In genomic region chr19:48628486-48629296, GRCh38 we compare ENCODE assay signal across 16 cellular contexts. TPM values are rescaled to one million over a fixed set of nuclear protein-coding genes. Genes with fewer than 3 reads are reported as not detected.
DNase-seq lines count a peak whose midpoint lies in the region; ATAC-seq, FAIRE-seq and TF ChIP-seq lines count a peak whose summit lies in the region.
"Had no signal": no experiment of that assay in that cellular context is flagged by ENCODE, and none has a peak within 500 bp of the region (broad histone marks: within the 10 kb centered on the region; RNA-seq: fewer than 3 reads in every experiment).

No MANE protein-coding gene starts in this region.

- no peak for TF ChIP-seq EP300 in HepG2 (IDR thresholded peaks at IDR 0.05; ENCODE audit: low read depth in 2 of 2, low read length in 2 of 2)
- no peak for TF ChIP-seq EP300 in HepG2 (CRISPR knock-in tag; IDR thresholded peaks at IDR 0.05; ENCODE audit: borderline replicate concordance)

- no TSS peak for BruUV-seq in HepG2 (replicated peaks; lab: Mats Ljungman, UMichigan)

- FAIRE-seq in HepG2 (lab: Jason Lieb, UNC), result no peak
- FAIRE-seq: A549, frontal cortex had no signal

- no peak overlapping the region for H2AFZ ChIP-seq in HepG2 (ENCODE audit: low read length)

- TF ChIP-seq POLR2A in HepG2 (IDR thresholded peaks at IDR 0.05; ENCODE audit: insufficient read depth in 1 of 2, low read depth in 2 of 2, low read length in 2 of 2), result no peak
- TF ChIP-seq POLR2A in testis (IDR thresholded peaks at IDR 0.05), result no peak

- H3K4me1 ChIP-seq in HepG2 (ENCODE audit: insufficient read depth, low read length) (peaks cover 59% of the 10 kb centered on the region), testis (peaks cover 42% of the 10 kb centered on the region)

- H3K4me1 Mint-ChIP-seq in T-helper 17 cell, result peaks cover 25% of the 10 kb centered on the region

- whole genome bisulfite sequencing in HepG2 (ENCODE audit: low lambda C conversion rate), result 93% methylated on average over 34 of the region's 34 CpGs
- WGBS in testis, 2 donors, result 77 to 79% methylated on average over 22 to 34 of the region's 34 CpGs

- H3K36me3 ChIP-seq in HepG2 (replicated peaks in 1 of 2; ENCODE audit: control insufficient read depth in 1 of 2, insufficient read depth in 2 of 2, low read length in 2 of 2) (no peaks in the 10 kb centered on the region), testis (ENCODE audit: low read depth, missing control alignments) (no peaks in the 10 kb centered on the region), MG63 (peaks cover 36% of the 10 kb centered on the region)

- peak overlapping the region; percentile 25 for H3K4me3 Mint-ChIP-seq in T-helper 17 cell
- H3K4me3 Mint-ChIP-seq: activated naive CD8-positive, alpha-beta T cell; CD4-positive, alpha-beta memory T cell; HFFc6 had no signal

- no peaks in the 10 kb centered on the region for H3K27me3 ChIP-seq in HepG2 (ENCODE audit: control insufficient read depth in 1 of 2, insufficient read depth in 2 of 2, low read length in 2 of 2)
- no peaks in the 10 kb centered on the region for H3K27me3 ChIP-seq in testis
- no peaks in the 10 kb centered on the region for H3K27me3 ChIP-seq in MG63

- H3K9ac ChIP-seq in HepG2 (ENCODE audit: insufficient read depth, low read depth, low read length), result no peak overlapping the region

- peak overlapping the region; percentile 37 for H3K27ac Mint-ChIP-seq in T-helper 17 cell
- H3K27ac Mint-ChIP-seq: activated naive CD8-positive, alpha-beta T cell; HFFc6 had no signal

- no peak overlapping the region for H3K4me3 ChIP-seq in HepG2 (replicated peaks in 1 of 3; ENCODE audit: insufficient read depth in 1 of 3, low read depth in 2 of 3, low read length in 3 of 3)
- H3K4me3 ChIP-seq in testis, result no peak overlapping the region
- H3K4me3 ChIP-seq in MG63, result no peak overlapping the region
- H3K4me3 ChIP-seq: A549, skin epidermis had no signal

- TF ChIP-seq CTCF in HepG2 (CRISPR knock-in tag; IDR thresholded peaks at IDR 0.05) (no peak), testis (IDR thresholded peaks at IDR 0.05) (no peak)

- no peak overlapping the region for H3K4me2 ChIP-seq in HepG2 (ENCODE audit: low read depth, low read length)
- H3K4me2 ChIP-seq: A549 had no signal

- H3K27ac ChIP-seq in HepG2 (ENCODE audit: extremely low read length, insufficient read depth, low read length) (peak overlapping the region; percentile 69), testis (peak overlapping the region; percentile 41 to 87)

- POLR2A ChIA-PET in HepG2 (lab: Yijun Ruan, JAX), result interaction anchor here (1.8 kb wide), 1 partner anchor 10 kb away, joined by 20 read pairs; the partner anchor contains the start of genes RPL18 and SPHK2
- POLR2A ChIA-PET in HEK293T (lab: Yijun Ruan, JAX), result interaction anchor here (1.5 to 6.7 kb wide), 3 partner anchors 10 to 17 kb away, joined by 5 to 88 read pairs (median 13); partner anchors contain the start of genes CA11, RPL18 and SPHK2

- H3K36me3 Mint-ChIP-seq in T-helper 17 cell (ENCODE audit: low read depth), result peaks cover 2% of the 10 kb centered on the region

- CTCF ChIA-PET in HepG2 (lab: Yijun Ruan, JAX; ENCODE audit: low intra/inter-chr PET ratio, low total read pairs), result no interaction called here
- CTCF ChIA-PET in HEK293T (lab: Yijun Ruan, JAX), result no interaction called here

- no peaks in the 10 kb centered on the region for H3K27me3 Mint-ChIP-seq in T-helper 17 cell
- H3K27me3 Mint-ChIP-seq: activated naive CD8-positive, alpha-beta T cell; CD4-positive, alpha-beta memory T cell had no signal

- no peaks in the 10 kb centered on the region for H3K79me2 ChIP-seq in HepG2 (ENCODE audit: insufficient read depth, low read length)

- intact Hi-C loops in HepG2 (cut with micrococcal nuclease; ENCODE audit: unreplicated experiment), result no loop called here
- intact Hi-C loops in testis (cut with DNase I; ENCODE audit: low total_unique reads), result no loop called here

- in situ Hi-C loops in HepG2 (cut with HindIII; ENCODE audit: extremely low pct_ligation_motif_present, low pct_unique_long_range_greater_than_20kb), result no loop called here

- ATAC-seq in T-helper 17 cell, result no peak
- no peak for ATAC-seq in HepG2
- no peak for ATAC-seq in HG03520 (IDR thresholded peaks at IDR 0.05; ENCODE audit: unreplicated experiment)

- H4K20me1 ChIP-seq in HepG2 (ENCODE audit: insufficient read depth, low read length), result no peaks in the 10 kb centered on the region

- DNase-seq in activated CD8-positive, alpha-beta memory T cell treated with anti-CD3 and anti-CD28 coated beads for 24 hours, result peak; percentile 53
- no peak for DNase-seq in activated CD8-positive, alpha-beta memory T cell treated with anti-CD3 and anti-CD28 coated beads, Interleukin-2, amount 50 U/mL, for 48 hours
- DNase-seq in T-helper 17 cell, result no peak
- no peak for DNase-seq in HepG2 (ENCODE audit: low spot score)
- no peak for DNase-seq in testis
- no peak for DNase-seq in MG63
- no peak for DNase-seq in HEK293T (ENCODE audit: extremely low spot score)
- DNase-seq: HFFc6; NCI-H1694 treated with DMSO at 0.1 percent for 48 hours; stimulated activated naive CD4-positive, alpha-beta T cell treated with Interleukin-2 at 50 U/mL for 16 hours had no signal

- H3K9me3 ChIP-seq in T-helper 17 cell (ENCODE audit: control insufficient read depth, low read length, poor library complexity, severe bottlenecking) (no peaks in the 10 kb centered on the region), HepG2 (ENCODE audit: low read length) (no peaks in the 10 kb centered on the region), testis (no peaks in the 10 kb centered on the region), MG63 (no peaks in the 10 kb centered on the region)
- H3K9me3 ChIP-seq: A549 had no signal

- no peak for TF ChIP-seq RAD21 in HepG2 (CRISPR knock-in tag; IDR thresholded peaks at IDR 0.05)

RNA-seq across cellular contexts. Expression of gene DBP, which starts 8.5 kb away (rescaled TPM):
- total RNA-seq in T-helper 17 cell, result 10 to 100 TPM; 29.7 to 38.2 TPM
- 5.5 and 5.8 TPM in 2 replicates for total RNA-seq in HepG2 (2016; rRNA removed; fragmentation: Illumina TruSeq; extraction: Trizol)
- 2.6 and 4.6 TPM in 2 replicates for total RNA-seq in HepG2 (2016; cell fraction: cytosol; rRNA removed; fragmentation: Illumina TruSeq; extraction: Trizol; ENCODE audit: low read depth)
- total RNA-seq in HepG2 (2016; cell fraction: insoluble cytoplasmic fraction; rRNA removed; fragmentation: Illumina TruSeq; extraction: Trizol), result 2.5 and 6.3 TPM in 2 replicates
- 6.0 TPM in 2 replicates for total RNA-seq in HepG2 (2016; cell fraction: membrane; rRNA removed; fragmentation: Illumina TruSeq; extraction: Trizol)
- total RNA-seq in HepG2 (2016; cell fraction: nucleus; rRNA removed; fragmentation: Illumina TruSeq; extraction: Trizol), result 2.5 and 2.9 TPM in 2 replicates
- 1.7 and 2.1 TPM in 2 replicates for polyA plus RNA-seq in HepG2 (2011; rRNA removed)
- polyA plus RNA-seq in HepG2 (2011; cell fraction: cytosol; rRNA removed), result 2.1 and 2.5 TPM in 2 replicates
- polyA plus RNA-seq in HepG2 (2011; cell fraction: nucleus; rRNA removed), result 2.7 and 3.2 TPM in 2 replicates
- 3.6 and 3.7 TPM in 2 replicates for polyA plus RNA-seq in HepG2 (2012)
- 2.3 and 2.6 TPM in 2 replicates for polyA plus RNA-seq in HepG2 (2016; cell fraction: cytosol; fragmentation: Illumina TruSeq; extraction: Trizol; ENCODE audit: low read depth)
- polyA plus RNA-seq in HepG2 (2016; cell fraction: insoluble cytoplasmic fraction; fragmentation: Illumina TruSeq; extraction: Trizol; ENCODE audit: low read depth), result 5.2 and 5.4 TPM in 2 replicates
- polyA plus RNA-seq in HepG2 (2016; cell fraction: membrane; fragmentation: Illumina TruSeq; extraction: Trizol; ENCODE audit: low read depth), result 2.9 and 5.4 TPM in 2 replicates
- polyA plus RNA-seq in HepG2 (2016; cell fraction: nucleus; fragmentation: Illumina TruSeq; extraction: Trizol; ENCODE audit: insufficient read depth, low read depth), result 5.1 and 6.2 TPM in 2 replicates
- 2.0 and 5.8 TPM in 2 replicates for polyA minus RNA-seq in HepG2 (2011; rRNA and poly(A)+ RNA removed; ENCODE audit: low replicate concordance)
- 2.3 and 2.7 TPM in 2 replicates for polyA minus RNA-seq in HepG2 (2011; cell fraction: cytosol; rRNA and poly(A)+ RNA removed)
- 1.5 and 3.0 TPM in 2 replicates for polyA minus RNA-seq in HepG2 (2011; cell fraction: nucleus; rRNA and poly(A)+ RNA removed)
- total RNA-seq in testis, result 10 to 100 TPM; 48.9 to 51.0 TPM
- polyA plus RNA-seq in testis (ENCODE audit: insufficient read depth, low read depth, low replicate concordance), result 30.4 TPM
- 9.3 and 14.5 TPM in 2 replicates for total RNA-seq in MG63 (2014; rRNA removed; shearing (Covaris generic); ENCODE audit: low replicate concordance)

RNA-seq across cellular contexts. Expression of gene SPHK2, which starts 9.4 kb away (rescaled TPM):
- total RNA-seq in T-helper 17 cell, result 10 to 100 TPM; 11.9 to 12.6 TPM
- 11.1 and 14.4 TPM in 2 replicates for total RNA-seq in HepG2 (2016; rRNA removed; fragmentation: Illumina TruSeq; extraction: Trizol)
- 5.0 and 6.0 TPM in 2 replicates for total RNA-seq in HepG2 (2016; cell fraction: cytosol; rRNA removed; fragmentation: Illumina TruSeq; extraction: Trizol; ENCODE audit: low read depth)
- total RNA-seq in HepG2 (2016; cell fraction: insoluble cytoplasmic fraction; rRNA removed; fragmentation: Illumina TruSeq; extraction: Trizol), result 8.9 and 15.9 TPM in 2 replicates
- total RNA-seq in HepG2 (2016; cell fraction: membrane; rRNA removed; fragmentation: Illumina TruSeq; extraction: Trizol), result 10.7 and 12.1 TPM in 2 replicates
- total RNA-seq in HepG2 (2016; cell fraction: nucleus; rRNA removed; fragmentation: Illumina TruSeq; extraction: Trizol), result 10.2 and 11.3 TPM in 2 replicates
- polyA plus RNA-seq in HepG2 (2011; rRNA removed), result 2.9 and 4.5 TPM in 2 replicates
- 2.2 and 3.8 TPM in 2 replicates for polyA plus RNA-seq in HepG2 (2011; cell fraction: cytosol; rRNA removed)
- polyA plus RNA-seq in HepG2 (2011; cell fraction: nucleus; rRNA removed), result 17.1 and 20.8 TPM in 2 replicates
- polyA plus RNA-seq in HepG2 (2012), result 2.8 and 3.1 TPM in 2 replicates
- 3.0 and 3.7 TPM in 2 replicates for polyA plus RNA-seq in HepG2 (2016; cell fraction: cytosol; fragmentation: Illumina TruSeq; extraction: Trizol; ENCODE audit: low read depth)
- 10.5 and 14.1 TPM in 2 replicates for polyA plus RNA-seq in HepG2 (2016; cell fraction: insoluble cytoplasmic fraction; fragmentation: Illumina TruSeq; extraction: Trizol; ENCODE audit: low read depth)
- polyA plus RNA-seq in HepG2 (2016; cell fraction: membrane; fragmentation: Illumina TruSeq; extraction: Trizol; ENCODE audit: low read depth), result 7.7 and 9.4 TPM in 2 replicates
- polyA plus RNA-seq in HepG2 (2016; cell fraction: nucleus; fragmentation: Illumina TruSeq; extraction: Trizol; ENCODE audit: insufficient read depth, low read depth), result 24.3 and 24.6 TPM in 2 replicates
- 11.6 and 13.3 TPM in 2 replicates for polyA minus RNA-seq in HepG2 (2011; rRNA and poly(A)+ RNA removed; ENCODE audit: low replicate concordance)
- polyA minus RNA-seq in HepG2 (2011; cell fraction: cytosol; rRNA and poly(A)+ RNA removed), result 3.5 and 3.8 TPM in 2 replicates
- polyA minus RNA-seq in HepG2 (2011; cell fraction: nucleus; rRNA and poly(A)+ RNA removed), result 9.0 and 10.2 TPM in 2 replicates
- total RNA-seq in testis, result 10 to 100 TPM; 31.2 to 43.1 TPM
- 47.6 TPM for polyA plus RNA-seq in testis (ENCODE audit: insufficient read depth, low read depth, low replicate concordance)
- 6.7 and 8.6 TPM in 2 replicates for total RNA-seq in MG63 (2014; rRNA removed; shearing (Covaris generic); ENCODE audit: low replicate concordance)

RNA-seq across cellular contexts. Expression of gene RPL18, which starts 9.7 kb away (rescaled TPM):
- total RNA-seq in T-helper 17 cell (1,000 to 10,000 TPM; 2,478 to 2,506 TPM), HepG2 (2016; rRNA removed; fragmentation: Illumina TruSeq; extraction: Trizol) (1,485 and 1,498 TPM in 2 replicates), testis (1,000 to 10,000 TPM; 1,047 to 1,537 TPM)
- total RNA-seq in HepG2 (2016; cell fraction: cytosol; rRNA removed; fragmentation: Illumina TruSeq; extraction: Trizol; ENCODE audit: low read depth), result 2,025 and 2,222 TPM in 2 replicates
- total RNA-seq in HepG2 (2016; cell fraction: insoluble cytoplasmic fraction; rRNA removed; fragmentation: Illumina TruSeq; extraction: Trizol), result 1,518 and 1,544 TPM in 2 replicates
- 3,207 and 3,209 TPM in 2 replicates for total RNA-seq in HepG2 (2016; cell fraction: membrane; rRNA removed; fragmentation: Illumina TruSeq; extraction: Trizol)
- 626 and 716 TPM in 2 replicates for total RNA-seq in HepG2 (2016; cell fraction: nucleus; rRNA removed; fragmentation: Illumina TruSeq; extraction: Trizol)
- polyA plus RNA-seq in HepG2 (2011; rRNA removed) (1,639 and 1,894 TPM in 2 replicates), testis (ENCODE audit: insufficient read depth, low read depth, low replicate concordance) (1,050 TPM)
- polyA plus RNA-seq in HepG2 (2011; cell fraction: cytosol; rRNA removed), result 2,410 and 2,836 TPM in 2 replicates
- 774 and 847 TPM in 2 replicates for polyA plus RNA-seq in HepG2 (2011; cell fraction: nucleus; rRNA removed)
- 1,965 and 2,530 TPM in 2 replicates for polyA plus RNA-seq in HepG2 (2012)
- polyA plus RNA-seq in HepG2 (2016; cell fraction: cytosol; fragmentation: Illumina TruSeq; extraction: Trizol; ENCODE audit: low read depth), result 2,734 and 3,086 TPM in 2 replicates
- polyA plus RNA-seq in HepG2 (2016; cell fraction: insoluble cytoplasmic fraction; fragmentation: Illumina TruSeq; extraction: Trizol; ENCODE audit: low read depth), result 1,714 and 1,747 TPM in 2 replicates
- polyA plus RNA-seq in HepG2 (2016; cell fraction: membrane; fragmentation: Illumina TruSeq; extraction: Trizol; ENCODE audit: low read depth), result 3,734 and 3,811 TPM in 2 replicates
- polyA plus RNA-seq in HepG2 (2016; cell fraction: nucleus; fragmentation: Illumina TruSeq; extraction: Trizol; ENCODE audit: insufficient read depth, low read depth), result 1,314 and 1,387 TPM in 2 replicates
- 713 and 1,028 TPM in 2 replicates for polyA minus RNA-seq in HepG2 (2011; rRNA and poly(A)+ RNA removed; ENCODE audit: low replicate concordance)
- polyA minus RNA-seq in HepG2 (2011; cell fraction: cytosol; rRNA and poly(A)+ RNA removed), result 556 and 566 TPM in 2 replicates
- polyA minus RNA-seq in HepG2 (2011; cell fraction: nucleus; rRNA and poly(A)+ RNA removed), result 180 and 193 TPM in 2 replicates
- total RNA-seq in MG63 (2014; rRNA removed; shearing (Covaris generic); ENCODE audit: low replicate concordance), result 3,057 and 3,727 TPM in 2 replicates

RNA-seq across cellular contexts. Expression of gene FAM83E, which starts 13.8 kb away (rescaled TPM):
- total RNA-seq in T-helper 17 cell (1 to 10 TPM; 3.1 to 3.6 TPM), HepG2 (2016; rRNA removed; fragmentation: Illumina TruSeq; extraction: Trizol) (0.60 TPM in 1 of 2 replicates, not detected in the other), testis (1 to 10 TPM in 1 of 2 donors, under 1 TPM in 1; 0.99 to 1.6 TPM)
- total RNA-seq in HepG2 (2016; cell fraction: cytosol; rRNA removed; fragmentation: Illumina TruSeq; extraction: Trizol; ENCODE audit: low read depth), result not detected in 2 replicates
- total RNA-seq in HepG2 (2016; cell fraction: insoluble cytoplasmic fraction; rRNA removed; fragmentation: Illumina TruSeq; extraction: Trizol), result 0.30 TPM in 1 of 2 replicates, not detected in the other
- total RNA-seq in HepG2 (2016; cell fraction: membrane; rRNA removed; fragmentation: Illumina TruSeq; extraction: Trizol), result not detected in 2 replicates
- 1.6 and 1.9 TPM in 2 replicates for total RNA-seq in HepG2 (2016; cell fraction: nucleus; rRNA removed; fragmentation: Illumina TruSeq; extraction: Trizol)
- polyA plus RNA-seq in HepG2 (2011; rRNA removed) (0.13 and 0.18 TPM in 2 replicates), testis (ENCODE audit: insufficient read depth, low read depth, low replicate concordance) (2.2 TPM)
- not detected in 2 replicates for polyA plus RNA-seq in HepG2 (2011; cell fraction: cytosol; rRNA removed)
- polyA plus RNA-seq in HepG2 (2011; cell fraction: nucleus; rRNA removed), result 1.7 and 1.8 TPM in 2 replicates
- 0.15 and 0.28 TPM in 2 replicates for polyA plus RNA-seq in HepG2 (2012)
- polyA plus RNA-seq in HepG2 (2016; cell fraction: cytosol; fragmentation: Illumina TruSeq; extraction: Trizol; ENCODE audit: low read depth), result not detected in 2 replicates
- polyA plus RNA-seq in HepG2 (2016; cell fraction: insoluble cytoplasmic fraction; fragmentation: Illumina TruSeq; extraction: Trizol; ENCODE audit: low read depth), result not detected in 2 replicates
- polyA plus RNA-seq in HepG2 (2016; cell fraction: membrane; fragmentation: Illumina TruSeq; extraction: Trizol; ENCODE audit: low read depth), result not detected in 2 replicates
- 1.1 and 1.2 TPM in 2 replicates for polyA plus RNA-seq in HepG2 (2016; cell fraction: nucleus; fragmentation: Illumina TruSeq; extraction: Trizol; ENCODE audit: insufficient read depth, low read depth)
- 0.28 and 0.52 TPM in 2 replicates for polyA minus RNA-seq in HepG2 (2011; rRNA and poly(A)+ RNA removed; ENCODE audit: low replicate concordance)
- not detected in 2 replicates for polyA minus RNA-seq in HepG2 (2011; cell fraction: cytosol; rRNA and poly(A)+ RNA removed)
- 3.6 and 6.2 TPM in 2 replicates for polyA minus RNA-seq in HepG2 (2011; cell fraction: nucleus; rRNA and poly(A)+ RNA removed)
- not detected in 2 replicates for total RNA-seq in MG63 (2014; rRNA removed; shearing (Covaris generic); ENCODE audit: low replicate concordance)
- polyA plus RNA-seq: CD4-positive, alpha-beta memory T cell had no signal

RNA-seq across cellular contexts. Expression of gene CA11, which starts 17.3 kb away (rescaled TPM):
- total RNA-seq in T-helper 17 cell (1 to 10 TPM; 7.4 to 9.6 TPM), HepG2 (2016; rRNA removed; fragmentation: Illumina TruSeq; extraction: Trizol) (0.24 and 0.58 TPM in 2 replicates), testis (1 to 10 TPM; 6.3 to 6.8 TPM)
- 0.79 and 0.91 TPM in 2 replicates for total RNA-seq in HepG2 (2016; cell fraction: cytosol; rRNA removed; fragmentation: Illumina TruSeq; extraction: Trizol; ENCODE audit: low read depth)
- 0.48 TPM in 1 of 2 replicates, not detected in the other for total RNA-seq in HepG2 (2016; cell fraction: insoluble cytoplasmic fraction; rRNA removed; fragmentation: Illumina TruSeq; extraction: Trizol)
- total RNA-seq in HepG2 (2016; cell fraction: membrane; rRNA removed; fragmentation: Illumina TruSeq; extraction: Trizol), result 0.38 and 0.62 TPM in 2 replicates
- not detected in 2 replicates for total RNA-seq in HepG2 (2016; cell fraction: nucleus; rRNA removed; fragmentation: Illumina TruSeq; extraction: Trizol)
- polyA plus RNA-seq in HepG2 (2011; rRNA removed) (0.41 and 1.4 TPM in 2 replicates), testis (ENCODE audit: insufficient read depth, low read depth, low replicate concordance) (20.0 TPM)
- polyA plus RNA-seq in HepG2 (2011; cell fraction: cytosol; rRNA removed), result 0.36 and 0.54 TPM in 2 replicates
- 0.45 and 0.48 TPM in 2 replicates for polyA plus RNA-seq in HepG2 (2011; cell fraction: nucleus; rRNA removed)
- polyA plus RNA-seq in HepG2 (2012), result 1.5 and 2.9 TPM in 2 replicates
- 0.82 and 1.7 TPM in 2 replicates for polyA plus RNA-seq in HepG2 (2016; cell fraction: cytosol; fragmentation: Illumina TruSeq; extraction: Trizol; ENCODE audit: low read depth)
- polyA plus RNA-seq in HepG2 (2016; cell fraction: insoluble cytoplasmic fraction; fragmentation: Illumina TruSeq; extraction: Trizol; ENCODE audit: low read depth), result 0.37 and 0.38 TPM in 2 replicates
- 0.62 and 2.1 TPM in 2 replicates for polyA plus RNA-seq in HepG2 (2016; cell fraction: membrane; fragmentation: Illumina TruSeq; extraction: Trizol; ENCODE audit: low read depth)
- 0.72 and 1.3 TPM in 2 replicates for polyA plus RNA-seq in HepG2 (2016; cell fraction: nucleus; fragmentation: Illumina TruSeq; extraction: Trizol; ENCODE audit: insufficient read depth, low read depth)
- 0.08 and 3.7 TPM in 2 replicates for polyA minus RNA-seq in HepG2 (2011; rRNA and poly(A)+ RNA removed; ENCODE audit: low replicate concordance)
- not detected in 2 replicates for polyA minus RNA-seq in HepG2 (2011; cell fraction: cytosol; rRNA and poly(A)+ RNA removed)
- polyA minus RNA-seq in HepG2 (2011; cell fraction: nucleus; rRNA and poly(A)+ RNA removed), result not detected in 2 replicates
- total RNA-seq in MG63 (2014; rRNA removed; shearing (Covaris generic); ENCODE audit: low replicate concordance), result 1.3 TPM in 1 of 2 replicates, not detected in the other
